ENCODE assay signal across 8 cellular contexts in genomic region chr3:101561630-101562328, GRCh38. TPM values are rescaled to one million over a fixed set of nuclear protein-coding genes. Genes with fewer than 3 reads are reported as not detected.
DNase-seq lines count a peak whose midpoint lies in the region; ATAC-seq and TF ChIP-seq lines count a peak whose summit lies in the region.

Gene TRMT10C, plus strand, starts transcription at chr3:101561868. Its CDS starts 2,914 bp downstream, at chr3:101564782.

- CTCF ChIA-PET in CD4-positive, alpha-beta memory T cell (lab: Charles Lee; ENCODE audit: partially characterized antibody): interaction anchor here (0.8 to 1.8 kb wide), 5 partner anchors 9 to 180 kb away, joined by 3 to 7 read pairs (median 3); partner anchors contain the start of genes PCNP and SENP7

- H3K9me3 ChIP-seq in CD4-positive, alpha-beta memory T cell (ENCODE audit: control insufficient read depth in 1 of 2, low read length in 2 of 2): no peaks in the 10 kb centered on the region
- H3K9me3 ChIP-seq in lung (ENCODE audit: control insufficient read depth in 2 of 2, insufficient read depth in 1 of 2, low read length in 1 of 2): no peaks in the 10 kb centered on the region

- peaks cover 22% of the 10 kb centered on the region for H3K4me1 ChIP-seq in CD4-positive, alpha-beta memory T cell (ENCODE audit: insufficient read depth, low read length)
- H3K4me1 ChIP-seq in lung (ENCODE audit: control insufficient read depth in 2 of 2, insufficient read depth in 2 of 2, low read length in 2 of 2): peaks cover 4 to 12% of the 10 kb centered on the region in 2 donors

- WGBS in lung, 2 donors: 0% methylated on average over 35 of the region's 35 CpGs

- peak within 1 kb of the TSS; percentile 79 for H3K27ac ChIP-seq in CD4-positive, alpha-beta memory T cell (ENCODE audit: low read depth, low read length)
- H3K27ac ChIP-seq in HL-60 (replicated peaks) (peak within 1 kb of the TSS; percentile 83), lung (ENCODE audit: low read depth in 1 of 2, low read length in 1 of 2) (peak within 1 kb of the TSS; percentile 91 to 92)

- H3K27me3 ChIP-seq in CD4-positive, alpha-beta memory T cell (ENCODE audit: insufficient read depth, low read length): no peaks in the 10 kb centered on the region
- no peaks in the 10 kb centered on the region for H3K27me3 ChIP-seq in HL-60 (ENCODE audit: insufficient read depth, poor library complexity, severe bottlenecking)
- peaks cover 4% of the 10 kb centered on the region for H3K27me3 ChIP-seq in lung (ENCODE audit: control insufficient read depth, insufficient read depth)

- ATAC-seq in GM19455 (IDR thresholded peaks at IDR 0.05; ENCODE audit: unreplicated experiment): peak; percentile 99
- ATAC-seq in lung (ENCODE audit: insufficient read depth, low FRiP score): peak; percentile 98

- peaks cover 27 to 43% of the 10 kb centered on the region in 2 donors for H3K36me3 Mint-ChIP-seq in CD4-positive, alpha-beta memory T cell

- intact Hi-C loops in CD4-positive, alpha-beta memory T cell (cut with micrococcal nuclease): loop anchor here (1.0 kb wide), 2 partner anchors 13 to 48 kb away; partner anchors contain the start of genes PCNP and SENP7

- H3K36me3 ChIP-seq in CD4-positive, alpha-beta memory T cell (ENCODE audit: insufficient read depth, low read length): peaks cover 18% of the 10 kb centered on the region
- peaks cover 0 to 12% of the 10 kb centered on the region in 2 donors for H3K36me3 ChIP-seq in lung (ENCODE audit: control insufficient read depth in 2 of 2, insufficient read depth in 2 of 2, low read length in 2 of 2)

- DNase-seq in CD4-positive, alpha-beta memory T cell: peak; percentile 91 to 95 (median 93)
- DNase-seq in HL-60 (ENCODE audit: low read depth in 1 of 2, low spot score in 1 of 2) (peak; percentile 80 to 94), NK-92 (lab: John Stamatoyannopoulos, UW; ENCODE audit: unreplicated experiment) (peak; percentile 60), lung (ENCODE audit: low spot score) (peak; percentile 93)
- DNase-seq in activated CD8-positive, alpha-beta memory T cell treated with anti-CD3 and anti-CD28 coated beads for 1 hour (ENCODE audit: extremely low read depth in 1 of 2, low read depth in 1 of 2): peak; percentile 76 to 84
- peak; percentile 88 for DNase-seq in effector CD4-positive, alpha-beta T cell
- DNase-seq in stimulated activated CD4-positive, alpha-beta T cell treated with anti-CD3 and anti-CD28 coated beads, TNF-alpha, amount 100 ng/mL, for 4 hours (ENCODE audit: low read depth in 3 of 3): peak; percentile 74 to 84 (median 84)

- peak within 1 kb of the TSS; percentile 95 to 99 (median 99) for H3K27ac Mint-ChIP-seq in CD4-positive, alpha-beta memory T cell

- H3K4me1 Mint-ChIP-seq in CD4-positive, alpha-beta memory T cell: peaks cover 13 to 41% (median 30%) of the 10 kb centered on the region in 4 donors

- H3K9me3 Mint-ChIP-seq in CD4-positive, alpha-beta memory T cell: no peaks in the 10 kb centered on the region

- POLR2A ChIA-PET in CD4-positive, alpha-beta memory T cell (lab: Charles Lee; ENCODE audit: partially characterized antibody): interaction anchor here (0.9 to 4.7 kb wide), 14 partner anchors 9 to 217 kb away, joined by 4 to 56 read pairs (median 8); partner anchors contain the start of genes NXPE3, PCNP, SENP7 and ZBTB11

- peak within 1 kb of the TSS; percentile 97 to 100 (median 99) for H3K4me3 Mint-ChIP-seq in CD4-positive, alpha-beta memory T cell

- peaks cover 4% of the 10 kb centered on the region in 2 donors for H3K27me3 Mint-ChIP-seq in CD4-positive, alpha-beta memory T cell

- no peak for TF ChIP-seq CTCF in HL-60 (IDR thresholded peaks at IDR 0.05; ENCODE audit: insufficient read depth, low read length)
- TF ChIP-seq CTCF in lung (IDR thresholded peaks at IDR 0.05; ENCODE audit: control extremely low read depth, extremely low read depth): no peak

- peak within 1 kb of the TSS; percentile 95 to 100 for H3K4me3 ChIP-seq in CD4-positive, alpha-beta memory T cell (ENCODE audit: low read length in 2 of 2)
- H3K4me3 ChIP-seq in HL-60 (replicated peaks; ENCODE audit: insufficient read depth, low read length) (peak within 1 kb of the TSS; percentile 93), lung (peak within 1 kb of the TSS; percentile 89)

RNA-seq across cellular contexts. Expression of gene TRMT10C, which starts in this region (rescaled TPM):
- total RNA-seq in CD4-positive, alpha-beta memory T cell: 10 to 100 TPM; 23.3 to 24.8 TPM
- 10 to 100 TPM; 35.5 to 47.8 TPM for polyA plus RNA-seq in CD4-positive, alpha-beta memory T cell
- 10 to 100 TPM; 13.9 to 16.1 TPM for total RNA-seq in lung
- polyA plus RNA-seq in lung: 10 to 100 TPM; 15.1 to 17.0 TPM

Comparison
In these comparisons a context has a peak if more than half of its experiments do, and no peak if none do; other contexts are left out.
1. Peak in every context shown above with its lines: DNase-seq, ATAC-seq, H3K4me3 ChIP-seq and H3K27ac ChIP-seq.